In the genomic region with DNA sequence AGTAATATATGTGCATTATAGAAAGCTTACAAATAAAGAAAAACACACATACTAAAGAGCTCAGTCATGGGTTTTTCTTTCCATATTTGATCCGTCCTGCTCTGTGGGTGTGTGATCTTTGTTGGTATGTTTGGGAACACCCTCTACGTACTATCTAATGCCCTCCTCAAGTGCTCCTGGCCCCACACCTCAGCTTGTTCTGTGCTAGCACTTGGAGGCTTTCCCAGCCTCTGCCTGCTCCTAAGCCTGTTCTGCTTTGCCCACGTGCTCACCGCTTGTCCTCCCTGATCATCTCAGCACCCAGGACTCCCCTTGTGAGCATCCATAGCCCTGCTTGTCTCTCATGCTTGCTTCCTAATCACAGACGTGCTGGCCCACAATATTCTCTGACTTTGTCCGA, we compare ENCODE assay signal across 29 cellular contexts.
"Had no signal": no experiment of that assay in that cellular context is flagged by ENCODE, and none has a peak within 500 bp of the region (broad histone marks: within the 10 kb centered on the region; RNA-seq: fewer than 3 reads in every experiment).

No MANE protein-coding gene starts in this region.

- H3K27ac ChIP-seq: foreskin keratinocyte, heart left ventricle, lower lobe of right lung, right lobe of liver, upper lobe of left lung, VCaP had no signal

- H3K36me3 ChIP-seq: heart left ventricle, lower lobe of right lung, right lobe of liver, upper lobe of left lung had no signal

- H3K9me3 Mint-ChIP-seq: activated CD4-positive, alpha-beta T cell treated with anti-CD3 and anti-CD28 coated beads, Interleukin-2, amount 10 ng/mL, durations not matched to agents 7 days and 5 days; activated CD8-positive, alpha-beta T cell treated with anti-CD3 and anti-CD28 coated beads for 36 hours; immature natural killer cell; natural killer cell; stimulated activated memory B cell treated with anti-CD40 and anti-IgM and Interleukin-4, amounts not matched to agents 10 μg/mL and 1 μg/mL and 100 μg/mL, for 72 hours; stimulated activated naive CD8-positive, alpha-beta T cell treated with anti-CD3 and anti-CD28 coated beads, Interleukin-15, amount 100 ng/mL, for 72 hours; T-helper 1 cell treated with Interleukin-12 subunit alpha and Interleukin-12 subunit beta and Interleukin-4 antibody, amounts not matched to agents 30 μg/mL and 1 μg/mL, for 36 hours had no signal

- H3K4me1 Mint-ChIP-seq: activated CD4-positive, alpha-beta T cell treated with anti-CD3 and anti-CD28 coated beads, Interleukin-2, amount 10 ng/mL, durations not matched to agents 7 days and 5 days; activated T-helper 17 cell treated with anti-CD3 and anti-CD28 coated beads, Interleukin-2, amount 50 U/mL, for 72 hours; immature natural killer cell; natural killer cell; stimulated activated memory B cell treated with anti-CD40 and anti-IgM and Interleukin-4, amounts not matched to agents 10 μg/mL and 1 μg/mL and 100 μg/mL, for 72 hours; stimulated activated naive CD8-positive, alpha-beta T cell treated with anti-CD3 and anti-CD28 coated beads, Interleukin-15, amount 100 ng/mL, for 72 hours had no signal

- H3K27me3 ChIP-seq: foreskin keratinocyte, right lobe of liver, upper lobe of left lung had no signal

- H3K4me3 Mint-ChIP-seq: activated CD4-positive, alpha-beta T cell treated with anti-CD3 and anti-CD28 coated beads, Interleukin-2, amount 10 ng/mL, durations not matched to agents 7 days and 5 days; activated CD8-positive, alpha-beta T cell treated with anti-CD3 and anti-CD28 coated beads for 36 hours; activated T-cell treated with anti-CD3 and anti-CD28 coated beads, Interleukin-2, amount 50 U/mL, for 4 hours; activated T-helper 17 cell treated with anti-CD3 and anti-CD28 coated beads, Interleukin-2, amount 50 U/mL, for 72 hours; endodermal cell; immature natural killer cell; natural killer cell; stimulated activated memory B cell treated with anti-CD40 and anti-IgM and Interleukin-4, amounts not matched to agents 10 μg/mL and 1 μg/mL and 100 μg/mL, for 72 hours; stimulated activated naive CD8-positive, alpha-beta T cell treated with anti-CD3 and anti-CD28 coated beads, Interleukin-15, amount 100 ng/mL, for 72 hours; T-helper 1 cell treated with Interleukin-12 subunit alpha and Interleukin-12 subunit beta and Interleukin-4 antibody, amounts not matched to agents 30 μg/mL and 1 μg/mL, for 36 hours had no signal

- DNase-seq: activated CD4-positive, alpha-beta T cell treated with anti-CD3 and anti-CD28 coated beads, Interleukin-2, amount 10 ng/mL, durations not matched to agents 7 days and 5 days; activated gamma-delta T cell treated with Interleukin-2 at 50 U/mL for 16 hours; activated naive CD4-positive, alpha-beta T cell treated with anti-CD3 and anti-CD28 coated beads, Interleukin-2, amount 50 U/mL, for 16 hours; activated T-cell treated with anti-CD3 and anti-CD28 coated beads, Interleukin-2, amount 50 U/mL, for 4 hours; amniotic stem cell; central memory CD4-positive, alpha-beta T cell; foreskin keratinocyte; immature natural killer cell; kidney; lower lobe of right lung; mesenchymal stem cell; natural killer cell; stimulated activated CD4-positive, alpha-beta T cell treated with anti-CD3 and anti-CD28 coated beads, Interleukin-4, amount 100 ng/mL, for 24 hours; stimulated activated CD8-positive, alpha-beta memory T cell treated with anti-CD3 and anti-CD28 coated beads, Interleukin-4, amount 100 ng/mL, for 48 hours; stimulated activated naive CD8-positive, alpha-beta T cell treated with anti-CD3 and anti-CD28 coated beads, Interleukin-15, amount 100 ng/mL, for 72 hours; T-helper 9 cell had no signal

- H3K4me3 ChIP-seq: heart left ventricle, lower lobe of right lung, right lobe of liver, upper lobe of left lung had no signal

- H3K36me3 Mint-ChIP-seq: immature natural killer cell; natural killer cell; stimulated activated memory B cell treated with anti-CD40 and anti-IgM and Interleukin-4, amounts not matched to agents 10 μg/mL and 1 μg/mL and 100 μg/mL, for 72 hours had no signal

- ATAC-seq: activated CD4-positive, CD25-positive, alpha-beta regulatory T cell treated with anti-CD3 and anti-CD28 coated beads, Interleukin-2, amount 50 U/mL, for 24 hours; activated CD8-positive, alpha-beta T cell treated with anti-CD3 and anti-CD28 coated beads for 36 hours; activated T-cell treated with anti-CD3 and anti-CD28 coated beads, Interleukin-2, amount 50 U/mL, for 4 hours; activated T-helper 17 cell treated with anti-CD3 and anti-CD28 coated beads, Interleukin-2, amount 50 U/mL, for 72 hours; esophagus mucosa; foreskin keratinocyte; stimulated activated memory B cell treated with anti-CD40 and anti-IgM and Interleukin-4, amounts not matched to agents 10 μg/mL and 1 μg/mL and 100 μg/mL, for 72 hours had no signal

- FAIRE-seq: kidney, small intestine, TTC549 had no signal

- H3K27ac Mint-ChIP-seq: activated CD4-positive, alpha-beta T cell treated with anti-CD3 and anti-CD28 coated beads, Interleukin-2, amount 10 ng/mL, durations not matched to agents 7 days and 5 days; activated CD8-positive, alpha-beta T cell treated with anti-CD3 and anti-CD28 coated beads for 36 hours; activated T-helper 17 cell treated with anti-CD3 and anti-CD28 coated beads, Interleukin-2, amount 50 U/mL, for 72 hours; endodermal cell; immature natural killer cell; natural killer cell; stimulated activated memory B cell treated with anti-CD40 and anti-IgM and Interleukin-4, amounts not matched to agents 10 μg/mL and 1 μg/mL and 100 μg/mL, for 72 hours; stimulated activated naive CD8-positive, alpha-beta T cell treated with anti-CD3 and anti-CD28 coated beads, Interleukin-15, amount 100 ng/mL, for 72 hours; T-helper 1 cell treated with Interleukin-12 subunit alpha and Interleukin-12 subunit beta and Interleukin-4 antibody, amounts not matched to agents 30 μg/mL and 1 μg/mL, for 36 hours had no signal

- H3K4me1 ChIP-seq: foreskin keratinocyte, heart left ventricle, lower lobe of right lung, right lobe of liver, upper lobe of left lung had no signal

- H3K9me3 ChIP-seq: lower lobe of right lung, right lobe of liver, upper lobe of left lung had no signal
